Comparison of ENCODE assay signal across 23 cellular contexts in genomic region chr3:140572334-140572733, GRCh38.
"Had no signal": no experiment of that assay in that cellular context is flagged by ENCODE, and none has a peak within 500 bp of the region (broad histone marks: within the 10 kb centered on the region; RNA-seq: fewer than 3 reads in every experiment).

No MANE protein-coding gene starts in this region.

- H3K4me3 ChIP-seq: ascending aorta, body of pancreas, PC-9, SJCRH30 had no signal

- H3K9me3 ChIP-seq: ascending aorta, body of pancreas, SJCRH30, SK-N-SH had no signal

- H3K27ac ChIP-seq: ascending aorta, body of pancreas, PC-9, SJCRH30 had no signal

- H3K27me3 ChIP-seq: ascending aorta, body of pancreas, SJCRH30 had no signal

- H3K9me2 ChIP-seq: SK-N-SH had no signal

- DNase-seq: activated CD4-positive, alpha-beta T cell treated with anti-CD3 and anti-CD28 coated beads, Interleukin-2, amount 10 ng/mL, durations not matched to agents 24 days and 14 days; activated CD4-positive, alpha-beta T cell treated with anti-CD3 and anti-CD28 coated beads, Interleukin-2, amount 50 U/mL, for 48 hours; activated CD4-positive, CD25-positive, alpha-beta regulatory T cell treated with anti-CD3 and anti-CD28 coated beads, Interleukin-2, amount 50 U/mL, for 72 hours; activated CD8-positive, alpha-beta memory T cell treated with anti-CD3 and anti-CD28 coated beads, Interleukin-2, amount 10 ng/mL, durations not matched to agents 7 days and 5 days; activated effector memory CD4-positive, alpha-beta T cell treated with anti-CD3 and anti-CD28 coated beads, Interleukin-2, amount 50 U/mL, for 16 hours; activated naive CD4-positive, alpha-beta T cell treated with Interleukin-2 at 50 U/mL for 16 hours; activated naive CD8-positive, alpha-beta T cell treated with anti-CD3 and anti-CD28 coated beads, Interleukin-2, amount 50 U/mL, for 24 hours; activated T-cell treated with anti-CD3 and anti-CD28 coated beads, Interleukin-2, amount 50 U/mL, for 24 hours; amniotic stem cell; Kasumi-1; KBM-7; NCI-H1105 treated with DMSO at 0.1 percent for 48 hours; NCI-H1436 treated with DMSO at 0.1 percent for 48 hours; NCI-H187; NCI-H226; NCI-H526; PC-9; SJCRH30; SK-N-SH; T-helper 1 cell had no signal

- H3K4me2 ChIP-seq: PC-9, SK-N-SH had no signal

- H3K4me1 ChIP-seq: ascending aorta, SJCRH30 had no signal

- H3K36me3 ChIP-seq: ascending aorta, SJCRH30 had no signal

- H3K9ac ChIP-seq: SK-N-SH had no signal

- H2AFZ ChIP-seq: PC-9 had no signal

- ATAC-seq: activated CD8-positive, alpha-beta memory T cell treated with anti-CD3 and anti-CD28 coated beads, Interleukin-2, amount 10 ng/mL, durations not matched to agents 7 days and 5 days; activated naive CD4-positive, alpha-beta T cell treated with anti-CD3 and anti-CD28 coated beads, Interleukin-2, amount 50 U/mL, for 72 hours; activated naive CD8-positive, alpha-beta T cell treated with anti-CD3 and anti-CD28 coated beads, Interleukin-2, amount 50 U/mL, for 24 hours had no signal
